Comparison of ENCODE assay signal across 2 cellular contexts in genomic region chr5:695475-695874, GRCh38. TPM values are rescaled to one million over a fixed set of nuclear protein-coding genes. Genes with fewer than 3 reads are reported as not detected.
"Had no signal": no experiment of that assay in that cellular context is flagged by ENCODE, and none has a peak within 500 bp of the region (broad histone marks: within the 10 kb centered on the region; RNA-seq: fewer than 3 reads in every experiment).

No MANE protein-coding gene starts in this region.

RNA-seq across cellular contexts. Expression of gene TPPP, which starts 2.3 kb away (rescaled TPM):
- total RNA-seq: HepG2 had no signal
- polyA plus RNA-seq: IgD-negative memory B cell had no signal
